19 cellular contexts compared by ENCODE assay signal in genomic region chr6:87088076-87088475, GRCh38. TPM values are rescaled to one million over a fixed set of nuclear protein-coding genes. Genes with fewer than 3 reads are reported as not detected.
DNase-seq lines count a peak whose midpoint lies in the region; ATAC-seq, FAIRE-seq and TF ChIP-seq lines count a peak whose summit lies in the region.
"Had no signal": no experiment of that assay in that cellular context is flagged by ENCODE, and none has a peak within 500 bp of the region (broad histone marks: within the 10 kb centered on the region; RNA-seq: fewer than 3 reads in every experiment).

No MANE protein-coding gene starts in this region.

- intact Hi-C loops in activated T-helper 1 cell treated with anti-CD3 and anti-CD28 coated beads, Interleukin-12 subunit alpha, Interleukin-12 subunit beta, Interleukin-2, Interleukin-4 antibody, amounts not matched to agents 30 ng/mL and 10 ng/mL and 1 ng/mL, durations not matched to agents 14 hours and 24 hours and 36 hours (cut with micrococcal nuclease), result no loop called here
- intact Hi-C loops in lower lobe of right lung (cut with DNase I) (no loop called here), Right ventricle myocardium inferior (cut with DNase I) (no loop called here)

- no peaks in the 10 kb centered on the region for H3K27me3 ChIP-seq in lower lobe of right lung (ENCODE audit: low read depth)

- ATAC-seq in GM18909 (IDR thresholded peaks at IDR 0.05; ENCODE audit: poor library complexity, unreplicated experiment), result peak; percentile 48
- ATAC-seq in HG02852 (IDR thresholded peaks at IDR 0.05; ENCODE audit: unreplicated experiment), result peak; percentile 76
- ATAC-seq in HG03442 (IDR thresholded peaks at IDR 0.05; ENCODE audit: unreplicated experiment), result peak; percentile 82
- no peak for ATAC-seq in lower lobe of right lung
- no peak for ATAC-seq in Right ventricle myocardium inferior

- peaks cover 10% of the 10 kb centered on the region for H3K27me3 Mint-ChIP-seq in activated T-helper 1 cell treated with anti-CD3 and anti-CD28 coated beads, Interleukin-12 subunit alpha, Interleukin-12 subunit beta, Interleukin-2, Interleukin-4 antibody, amounts not matched to agents 30 ng/mL and 10 ng/mL and 1 ng/mL, durations not matched to agents 14 hours and 24 hours and 36 hours (ENCODE audit: insufficient read depth)

- H3K4me3 Mint-ChIP-seq in activated T-helper 1 cell treated with anti-CD3 and anti-CD28 coated beads, Interleukin-12 subunit alpha, Interleukin-12 subunit beta, Interleukin-2, Interleukin-4 antibody, amounts not matched to agents 30 ng/mL and 10 ng/mL and 1 ng/mL, durations not matched to agents 14 hours and 24 hours and 36 hours, result no peak overlapping the region
- H3K4me3 Mint-ChIP-seq: CD4-positive, alpha-beta memory T cell; T-helper 2 cell treated with Interferon-gamma antibody and Interleukin-4, amounts not matched to agents 5 μg/mL and 100 μg/mL, for 36 hours had no signal

- no peak for TF ChIP-seq CTCF in lower lobe of right lung (IDR thresholded peaks at IDR 0.05)

- H3K4me1 Mint-ChIP-seq in activated T-helper 1 cell treated with anti-CD3 and anti-CD28 coated beads, Interleukin-12 subunit alpha, Interleukin-12 subunit beta, Interleukin-2, Interleukin-4 antibody, amounts not matched to agents 30 ng/mL and 10 ng/mL and 1 ng/mL, durations not matched to agents 14 hours and 24 hours and 36 hours (ENCODE audit: low read depth), result no peaks in the 10 kb centered on the region

- TF ChIP-seq POLR2A in GM12892 (IDR thresholded peaks at IDR 0.05; ENCODE audit: low read depth, low read length), result no peak

- no peaks in the 10 kb centered on the region for H3K36me3 ChIP-seq in lower lobe of right lung

- no peaks in the 10 kb centered on the region for H3K36me3 Mint-ChIP-seq in activated T-helper 1 cell treated with anti-CD3 and anti-CD28 coated beads, Interleukin-12 subunit alpha, Interleukin-12 subunit beta, Interleukin-2, Interleukin-4 antibody, amounts not matched to agents 30 ng/mL and 10 ng/mL and 1 ng/mL, durations not matched to agents 14 hours and 24 hours and 36 hours (ENCODE audit: low read depth)
- H3K36me3 Mint-ChIP-seq: CD4-positive, alpha-beta memory T cell had no signal

- DNase-seq in GM12892 (ENCODE audit: insufficient read length), result no peak
- no peak for DNase-seq in inferior parietal cortex (ENCODE audit: extremely low spot score)
- no peak for DNase-seq in activated T-helper 1 cell treated with anti-CD3 and anti-CD28 coated beads, Interleukin-12 subunit alpha, Interleukin-12 subunit beta, Interleukin-2, Interleukin-4 antibody, amounts not matched to agents 30 ng/mL and 10 ng/mL and 1 ng/mL, durations not matched to agents 14 hours and 24 hours and 36 hours (ENCODE audit: low spot score)
- DNase-seq in lower lobe of right lung, result no peak
- no peak for DNase-seq in Right ventricle myocardium inferior (ENCODE audit: missing footprints)
- DNase-seq: 8988T; CD4-positive, alpha-beta memory T cell; DND-41; H7; KBM-7; MV-4-11; NCI-H1417 treated with DMSO at 0.1 percent for 48 hours; NCI-H1930; NCI-H69; PC-9 had no signal

- H3K9me3 Mint-ChIP-seq in activated T-helper 1 cell treated with anti-CD3 and anti-CD28 coated beads, Interleukin-12 subunit alpha, Interleukin-12 subunit beta, Interleukin-2, Interleukin-4 antibody, amounts not matched to agents 30 ng/mL and 10 ng/mL and 1 ng/mL, durations not matched to agents 14 hours and 24 hours and 36 hours, result no peaks in the 10 kb centered on the region
- H3K9me3 Mint-ChIP-seq: CD4-positive, alpha-beta memory T cell; T-helper 2 cell treated with Interferon-gamma antibody and Interleukin-4, amounts not matched to agents 5 μg/mL and 100 μg/mL, for 36 hours had no signal

- no peak overlapping the region for H3K4me3 ChIP-seq in lower lobe of right lung
- H3K4me3 ChIP-seq: PC-9 had no signal

- no peaks in the 10 kb centered on the region for H3K9me3 ChIP-seq in lower lobe of right lung

- H3K4me1 ChIP-seq in lower lobe of right lung, result no peaks in the 10 kb centered on the region

- FAIRE-seq in GM12892 (lab: Jason Lieb, UNC), result peak; percentile 63

- H3K27ac ChIP-seq in lower lobe of right lung, result no peak overlapping the region
- H3K27ac ChIP-seq: PC-9 had no signal

- no peak overlapping the region for H3K27ac Mint-ChIP-seq in activated T-helper 1 cell treated with anti-CD3 and anti-CD28 coated beads, Interleukin-12 subunit alpha, Interleukin-12 subunit beta, Interleukin-2, Interleukin-4 antibody, amounts not matched to agents 30 ng/mL and 10 ng/mL and 1 ng/mL, durations not matched to agents 14 hours and 24 hours and 36 hours
- H3K27ac Mint-ChIP-seq: CD4-positive, alpha-beta memory T cell; T-helper 2 cell treated with Interferon-gamma antibody and Interleukin-4, amounts not matched to agents 5 μg/mL and 100 μg/mL, for 36 hours had no signal

RNA-seq across cellular contexts. Expression of gene CGA, which starts 6.8 kb away (rescaled TPM):
- polyA plus RNA-seq in GM12892 (2012; ENCODE audit: missing spikeins), result not detected
- not detected in 2 replicates for total RNA-seq in activated T-helper 1 cell treated with anti-CD3 and anti-CD28 coated beads, Interleukin-12 subunit alpha, Interleukin-12 subunit beta, Interleukin-2, Interleukin-4 antibody, amounts not matched to agents 30 ng/mL and 10 ng/mL and 1 ng/mL, durations not matched to agents 14 hours and 24 hours and 36 hours
- total RNA-seq in lower lobe of right lung, result not detected
- total RNA-seq in Right ventricle myocardium inferior, result 0.49 TPM
- total RNA-seq: CD4-positive, alpha-beta memory T cell; H7; PC-9 had no signal
- polyA plus RNA-seq: CD4-positive, alpha-beta memory T cell had no signal

Comparison
In these comparisons a context has a peak if more than half of its experiments do, and no peak if none do; other contexts are left out.
1. ATAC-seq: peak in GM18909 (single experiment), HG02852 (single experiment) and HG03442 (single experiment); none in lower lobe of right lung (0 of 2) and Right ventricle myocardium inferior (single experiment).